8 cellular contexts compared by ENCODE assay signal in the genomic region with DNA sequence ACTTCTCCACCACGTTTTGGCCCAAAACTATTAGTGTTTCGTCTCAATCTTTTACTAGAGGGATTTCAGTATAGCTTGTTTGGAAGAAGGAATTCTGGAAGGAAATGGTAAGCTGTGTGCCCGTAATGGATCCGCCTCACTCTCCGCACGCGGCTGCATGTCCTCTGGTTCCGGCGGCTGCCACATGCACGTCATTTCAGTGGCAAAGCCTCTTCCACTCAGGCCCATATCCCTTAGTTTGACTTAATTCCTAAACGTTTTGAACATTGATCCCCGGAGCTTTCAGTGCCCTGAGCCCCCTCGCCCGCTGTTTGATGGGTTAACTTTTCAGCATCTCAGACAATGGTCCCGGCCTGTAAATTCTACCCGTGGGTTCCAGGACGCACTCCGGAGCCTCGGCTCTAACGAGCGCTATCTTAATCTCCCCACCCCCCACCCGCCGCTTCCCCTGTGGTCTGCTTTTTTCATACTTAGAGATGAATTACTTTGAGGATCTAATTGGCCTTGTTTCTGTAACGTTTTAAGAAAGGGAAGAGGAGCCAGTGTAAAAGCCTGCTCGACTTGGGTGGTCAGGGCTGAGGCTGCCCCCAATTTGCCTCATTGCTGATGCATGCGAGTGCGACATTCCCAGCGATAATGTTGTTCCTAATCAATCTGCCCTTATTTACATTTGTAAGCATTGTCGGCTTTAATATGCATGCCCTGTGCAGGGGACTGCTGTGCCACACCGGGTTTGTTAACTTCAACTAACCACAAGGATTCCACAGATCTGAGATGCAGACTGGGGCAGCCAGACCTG. TPM values are rescaled to one million over a fixed set of nuclear protein-coding genes. Genes with fewer than 3 reads are reported as not detected.
DNase-seq lines count a peak whose midpoint lies in the region; ATAC-seq and TF ChIP-seq lines count a peak whose summit lies in the region.

No MANE protein-coding gene starts in this region.

- peak overlapping the region; percentile 72 for H3K4me3 ChIP-seq in WI38 (ENCODE audit: low read depth, low read length)

- peaks cover 2% of the 10 kb centered on the region for H3K27me3 Mint-ChIP-seq in activated naive CD4-positive, alpha-beta T cell treated with anti-CD3 and anti-CD28 coated beads, Interleukin-2, amount 50 U/mL, for 24 hours
- H3K27me3 Mint-ChIP-seq in stimulated activated naive B cell treated with anti-CD40 and anti-IgM and Interleukin-4, amounts not matched to agents 10 μg/mL and 1 μg/mL and 100 μg/mL, for 72 hours: peaks cover 66 to 89% of the 10 kb centered on the region in 2 donors

- no peak for DNase-seq in activated naive CD4-positive, alpha-beta T cell treated with anti-CD3 and anti-CD28 coated beads, Interleukin-2, amount 50 U/mL, for 72 hours (ENCODE audit: low spot score in 2 of 2)
- peak; percentile 35 for DNase-seq in left ventricle myocardium superior
- DNase-seq in stimulated activated naive B cell treated with anti-CD40 and anti-IgM and Interleukin-4, amounts not matched to agents 10 μg/mL and 1 μg/mL and 100 μg/mL, for 72 hours: no peak
- no peak for DNase-seq in Kasumi-1 (lab: John Stamatoyannopoulos, UW)
- DNase-seq in NCI-H128 (lab: John Stamatoyannopoulos, UW; ENCODE audit: unreplicated experiment): no peak

- peak overlapping the region; percentile 14 for H3K27ac Mint-ChIP-seq in activated naive CD4-positive, alpha-beta T cell treated with anti-CD3 and anti-CD28 coated beads, Interleukin-2, amount 50 U/mL, for 24 hours
- H3K27ac Mint-ChIP-seq in activated naive CD4-positive, alpha-beta T cell treated with anti-CD3 and anti-CD28 coated beads, Interleukin-2, amount 50 U/mL, for 72 hours: peak overlapping the region in 1 of 2 donors; percentile 56
- no peak overlapping the region for H3K27ac Mint-ChIP-seq in stimulated activated naive B cell treated with anti-CD40 and anti-IgM and Interleukin-4, amounts not matched to agents 10 μg/mL and 1 μg/mL and 100 μg/mL, for 72 hours

- H3K36me3 Mint-ChIP-seq in activated naive CD4-positive, alpha-beta T cell treated with anti-CD3 and anti-CD28 coated beads, Interleukin-2, amount 50 U/mL, for 24 hours: peaks cover 3% of the 10 kb centered on the region
- H3K36me3 Mint-ChIP-seq in activated naive CD4-positive, alpha-beta T cell treated with anti-CD3 and anti-CD28 coated beads, Interleukin-2, amount 50 U/mL, for 72 hours: peaks cover 10 to 17% of the 10 kb centered on the region in 2 donors
- peaks cover 3 to 7% of the 10 kb centered on the region in 2 donors for H3K36me3 Mint-ChIP-seq in stimulated activated naive B cell treated with anti-CD40 and anti-IgM and Interleukin-4, amounts not matched to agents 10 μg/mL and 1 μg/mL and 100 μg/mL, for 72 hours

- peaks cover 42% of the 10 kb centered on the region for H3K4me1 Mint-ChIP-seq in activated naive CD4-positive, alpha-beta T cell treated with anti-CD3 and anti-CD28 coated beads, Interleukin-2, amount 50 U/mL, for 24 hours
- H3K4me1 Mint-ChIP-seq in stimulated activated naive B cell treated with anti-CD40 and anti-IgM and Interleukin-4, amounts not matched to agents 10 μg/mL and 1 μg/mL and 100 μg/mL, for 72 hours: peaks cover 24 to 40% of the 10 kb centered on the region in 2 donors

- intact Hi-C loops in left ventricle myocardium superior (cut with micrococcal nuclease): no loop called here

- TF ChIP-seq CTCF in WI38 (IDR thresholded peaks at IDR 0.05; ENCODE audit: low read depth, low read length): no peak

- no peaks in the 10 kb centered on the region for H3K9me3 Mint-ChIP-seq in activated naive CD4-positive, alpha-beta T cell treated with anti-CD3 and anti-CD28 coated beads, Interleukin-2, amount 50 U/mL, for 24 hours
- H3K9me3 Mint-ChIP-seq in activated naive CD4-positive, alpha-beta T cell treated with anti-CD3 and anti-CD28 coated beads, Interleukin-2, amount 50 U/mL, for 72 hours: no peaks in the 10 kb centered on the region
- no peaks in the 10 kb centered on the region for H3K9me3 Mint-ChIP-seq in stimulated activated naive B cell treated with anti-CD40 and anti-IgM and Interleukin-4, amounts not matched to agents 10 μg/mL and 1 μg/mL and 100 μg/mL, for 72 hours

- no peak for ATAC-seq in activated naive CD4-positive, alpha-beta T cell treated with anti-CD3 and anti-CD28 coated beads, Interleukin-2, amount 50 U/mL, for 72 hours
- ATAC-seq in left ventricle myocardium superior (no peak), HG03097 (IDR thresholded peaks at IDR 0.05; ENCODE audit: low FRiP score, unreplicated experiment) (no peak)
- ATAC-seq in stimulated activated naive B cell treated with anti-CD40 and anti-IgM and Interleukin-4, amounts not matched to agents 10 μg/mL and 1 μg/mL and 100 μg/mL, for 72 hours (replicated peaks): no peak

- H3K4me3 Mint-ChIP-seq in activated naive CD4-positive, alpha-beta T cell treated with anti-CD3 and anti-CD28 coated beads, Interleukin-2, amount 50 U/mL, for 24 hours: peak overlapping the region; percentile 89
- H3K4me3 Mint-ChIP-seq in stimulated activated naive B cell treated with anti-CD40 and anti-IgM and Interleukin-4, amounts not matched to agents 10 μg/mL and 1 μg/mL and 100 μg/mL, for 72 hours: peak overlapping the region; percentile 48 to 83

RNA-seq across cellular contexts. Expression of gene PTCH1, which starts 4.6 kb away (rescaled TPM):
- total RNA-seq in activated naive CD4-positive, alpha-beta T cell treated with anti-CD3 and anti-CD28 coated beads, Interleukin-2, amount 50 U/mL, for 72 hours: 1 to 10 TPM; 2.7 to 7.9 TPM
- 10.4 TPM for total RNA-seq in left ventricle myocardium superior
